ENCODE assay signal across 22 cellular contexts in the genomic region with DNA sequence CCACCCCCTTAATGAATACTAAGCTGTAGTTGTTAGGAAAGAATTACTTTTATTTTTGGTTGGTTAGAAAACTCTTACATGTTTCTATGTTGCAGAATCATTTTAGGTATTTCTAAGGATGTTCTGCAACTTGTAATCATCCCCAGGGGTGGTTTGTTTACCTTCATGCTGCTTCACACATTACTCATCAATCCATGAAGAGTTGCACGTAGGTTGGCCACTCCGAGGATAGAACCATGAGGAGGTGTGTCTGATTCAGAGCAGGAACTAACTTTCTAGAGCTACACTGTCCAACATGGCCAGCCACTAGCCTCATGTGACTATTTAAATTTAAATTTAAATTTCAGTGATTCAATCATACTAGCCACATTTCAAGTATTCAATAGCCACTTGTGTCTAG.
DNase-seq lines count a peak whose midpoint lies in the region; ATAC-seq, FAIRE-seq and TF ChIP-seq lines count a peak whose summit lies in the region.
"Had no signal": no experiment of that assay in that cellular context is flagged by ENCODE, and none has a peak within 500 bp of the region (broad histone marks: within the 10 kb centered on the region; RNA-seq: fewer than 3 reads in every experiment).

No MANE protein-coding gene starts in this region.

- WGBS in GM23248 (ENCODE audit: low coverage in 1 of 2, low lambda C conversion rate in 2 of 2, missing lambda C conversion rate in 2 of 2), 2 experiments, result 23 to 34% methylated on average over 2 of the region's 2 CpGs

- ATAC-seq in HG03045 (IDR thresholded peaks at IDR 0.05; ENCODE audit: unreplicated experiment) (no peak), omental fat pad (ENCODE audit: low FRiP score) (no peak)
- ATAC-seq: gastroesophageal sphincter, pancreas had no signal

- no peaks in the 10 kb centered on the region for H3K27me3 ChIP-seq in GM23248 (replicated peaks; ENCODE audit: insufficient read depth)
- H3K27me3 ChIP-seq in fibroblast of lung (ENCODE audit: control insufficient read depth, insufficient read depth, low read length), result no peaks in the 10 kb centered on the region
- H3K27me3 ChIP-seq: gastroesophageal sphincter had no signal

- H3K79me2 ChIP-seq in GM23248 (ENCODE audit: insufficient read depth), result no peaks in the 10 kb centered on the region
- H3K79me2 ChIP-seq in fibroblast of lung (ENCODE audit: control insufficient read depth, insufficient read depth, low read length), result no peaks in the 10 kb centered on the region

- H3K4me3 ChIP-seq in GM23248, result no peak overlapping the region
- no peak overlapping the region for H3K4me3 ChIP-seq in fibroblast of lung (replicated peaks in 1 of 4; ENCODE audit: control extremely low read depth in 1 of 4, insufficient read depth in 1 of 4, low read depth in 3 of 4, low read length in 4 of 4)
- no peak overlapping the region for H3K4me3 ChIP-seq in skeletal muscle cell (ENCODE audit: low read depth, low read length)
- H3K4me3 ChIP-seq: gastroesophageal sphincter, lung, pancreas, thoracic aorta had no signal

- no peak overlapping the region for H3K4me3 Mint-ChIP-seq in activated T-helper 2 cell treated with anti-CD3 and anti-CD28 coated beads, Interferon-gamma antibody, Interleukin-2, Interleukin-4, amounts not matched to agents 10 μg/mL and 5 μg/mL and 100 μg/mL, durations not matched to agents 14 hours and 24 hours and 36 hours (ENCODE audit: low read depth)
- H3K4me3 Mint-ChIP-seq: endodermal cell had no signal

- H3K9me3 ChIP-seq in GM23248 (ENCODE audit: low read depth) (no peaks in the 10 kb centered on the region), fibroblast of lung (ENCODE audit: control insufficient read depth, insufficient read depth, low read depth, low read length) (no peaks in the 10 kb centered on the region)
- H3K9me3 ChIP-seq: gastroesophageal sphincter, pancreas, thoracic aorta had no signal

- H2AFZ ChIP-seq in GM23248 (no peak overlapping the region), fibroblast of lung (ENCODE audit: low read length) (no peak overlapping the region)

- H3K36me3 ChIP-seq in GM23248 (ENCODE audit: low read depth), result no peaks in the 10 kb centered on the region
- H3K36me3 ChIP-seq in fibroblast of lung (ENCODE audit: control insufficient read depth, insufficient read depth, low read length), result no peaks in the 10 kb centered on the region
- H3K36me3 ChIP-seq: gastroesophageal sphincter, pancreas, thoracic aorta had no signal

- H3K4me1 ChIP-seq in GM23248 (ENCODE audit: insufficient read depth), result no peaks in the 10 kb centered on the region
- no peaks in the 10 kb centered on the region for H3K4me1 ChIP-seq in fibroblast of lung (ENCODE audit: control insufficient read depth, extremely low read depth, insufficient read depth, low read length)
- H3K4me1 ChIP-seq: gastroesophageal sphincter, pancreas had no signal

- H3F3A ChIP-seq in GM23248 (ENCODE audit: insufficient read depth), result no peaks in the 10 kb centered on the region

- H3K27ac ChIP-seq in GM23248 (no peak overlapping the region), fibroblast of lung (ENCODE audit: insufficient read depth, low read length) (no peak overlapping the region)
- H3K27ac ChIP-seq: C4-2B, gastroesophageal sphincter, pancreas, thoracic aorta had no signal

- H3K27ac Mint-ChIP-seq in activated T-helper 2 cell treated with anti-CD3 and anti-CD28 coated beads, Interferon-gamma antibody, Interleukin-2, Interleukin-4, amounts not matched to agents 10 μg/mL and 5 μg/mL and 100 μg/mL, durations not matched to agents 14 hours and 24 hours and 36 hours, result no peak overlapping the region
- H3K27ac Mint-ChIP-seq: endodermal cell had no signal

- in situ Hi-C loops in GM23248 (cut with MboI), result no loop called here

- no peaks in the 10 kb centered on the region for H3K27me3 Mint-ChIP-seq in activated T-helper 2 cell treated with anti-CD3 and anti-CD28 coated beads, Interferon-gamma antibody, Interleukin-2, Interleukin-4, amounts not matched to agents 10 μg/mL and 5 μg/mL and 100 μg/mL, durations not matched to agents 14 hours and 24 hours and 36 hours (ENCODE audit: low read depth)

- no peaks in the 10 kb centered on the region for H3K4me1 Mint-ChIP-seq in activated T-helper 2 cell treated with anti-CD3 and anti-CD28 coated beads, Interferon-gamma antibody, Interleukin-2, Interleukin-4, amounts not matched to agents 10 μg/mL and 5 μg/mL and 100 μg/mL, durations not matched to agents 14 hours and 24 hours and 36 hours (ENCODE audit: low read depth)
- H3K4me1 Mint-ChIP-seq: endodermal cell had no signal

- TF ChIP-seq CTCF in fibroblast of lung (conservative IDR thresholded peaks at IDR 0.05 in 1 of 2, IDR thresholded peaks at IDR 0.05 in 1 of 2; ENCODE audit: low read depth in 1 of 2, low read length in 2 of 2), result no peak
- no peak for TF ChIP-seq CTCF in omental fat pad (IDR thresholded peaks at IDR 0.05)

- H3K9ac ChIP-seq in GM23248 (no peak overlapping the region), fibroblast of lung (ENCODE audit: insufficient read depth, low read length) (no peak overlapping the region)

- DNase-seq in GM23248 (peak; percentile 31), RCC 7860 (ENCODE audit: low spot score) (peak; percentile 22), fibroblast of lung (ENCODE audit: low read depth in 2 of 2) (peak; percentile 10 to 53), skeletal muscle cell (ENCODE audit: low read depth) (peak; percentile 71), omental fat pad (ENCODE audit: low spot score) (no peak)
- no peak for DNase-seq in activated T-helper 2 cell treated with anti-CD3 and anti-CD28 coated beads, Interferon-gamma antibody, Interleukin-2, Interleukin-4, amounts not matched to agents 10 μg/mL and 5 μg/mL and 100 μg/mL, durations not matched to agents 14 hours and 24 hours and 36 hours (ENCODE audit: low spot score)
- DNase-seq: activated CD4-positive, alpha-beta T cell treated with anti-CD3 and anti-CD28 coated beads for 1 hour; activated effector memory CD4-positive, alpha-beta T cell treated with anti-CD3 and anti-CD28 coated beads, Interleukin-2, amount 50 U/mL, for 16 hours; amygdala; DMS79 treated with DMSO at 0.1 percent for 48 hours; endodermal cell; NCI-H1417 treated with DMSO at 0.1 percent for 48 hours; pancreas; stimulated activated CD4-positive, alpha-beta T cell treated with anti-CD3 and anti-CD28 coated beads, Interleukin-4, amount 100 ng/mL, for 24 hours; stimulated activated CD8-positive, alpha-beta memory T cell treated with anti-CD3 and anti-CD28 coated beads, Interleukin-4, amount 100 ng/mL, for 48 hours; T-helper 9 cell had no signal

- H4K20me1 ChIP-seq in GM23248 (ENCODE audit: insufficient read depth), result no peaks in the 10 kb centered on the region
- H4K20me1 ChIP-seq in fibroblast of lung (ENCODE audit: control insufficient read depth, extremely low read depth, insufficient read depth, low read length), result no peaks in the 10 kb centered on the region

- H3K4me2 ChIP-seq in GM23248 (ENCODE audit: unreplicated experiment) (no peak overlapping the region), fibroblast of lung (ENCODE audit: extremely low read depth, insufficient read depth, low read length) (no peak overlapping the region)

- no peaks in the 10 kb centered on the region for H3K9me3 Mint-ChIP-seq in activated T-helper 2 cell treated with anti-CD3 and anti-CD28 coated beads, Interferon-gamma antibody, Interleukin-2, Interleukin-4, amounts not matched to agents 10 μg/mL and 5 μg/mL and 100 μg/mL, durations not matched to agents 14 hours and 24 hours and 36 hours

- no peaks in the 10 kb centered on the region for H3K9me2 ChIP-seq in GM23248 (ENCODE audit: insufficient read depth)

- intact Hi-C loops in activated T-helper 2 cell treated with anti-CD3 and anti-CD28 coated beads, Interferon-gamma antibody, Interleukin-2, Interleukin-4, amounts not matched to agents 10 μg/mL and 5 μg/mL and 100 μg/mL, durations not matched to agents 14 hours and 24 hours and 36 hours (cut with micrococcal nuclease), result no loop called here

- peak; percentile 10 for FAIRE-seq in RCC 7860 (lab: Jason Lieb, UNC)
- FAIRE-seq: H54, pancreas had no signal

- no peaks in the 10 kb centered on the region for H3K36me3 Mint-ChIP-seq in activated T-helper 2 cell treated with anti-CD3 and anti-CD28 coated beads, Interferon-gamma antibody, Interleukin-2, Interleukin-4, amounts not matched to agents 10 μg/mL and 5 μg/mL and 100 μg/mL, durations not matched to agents 14 hours and 24 hours and 36 hours (ENCODE audit: low read depth)

Comparison
In these comparisons a context has a peak if more than half of its experiments do, and no peak if none do; other contexts are left out.
1. DNase-seq: peak in GM23248 (single experiment), RCC 7860 (single experiment), fibroblast of lung (2 of 2) and skeletal muscle cell (single experiment); none in activated T-helper 2 cell treated with anti-CD3 and anti-CD28 coated beads, Interferon-gamma antibody, Interleukin-2, Interleukin-4, amounts not matched to agents 10 μg/mL and 5 μg/mL and 100 μg/mL, durations not matched to agents 14 hours and 24 hours and 36 hours (single experiment) and omental fat pad (single experiment).